Comparison of ENCODE assay signal across 1 cellular context in the genomic region with DNA sequence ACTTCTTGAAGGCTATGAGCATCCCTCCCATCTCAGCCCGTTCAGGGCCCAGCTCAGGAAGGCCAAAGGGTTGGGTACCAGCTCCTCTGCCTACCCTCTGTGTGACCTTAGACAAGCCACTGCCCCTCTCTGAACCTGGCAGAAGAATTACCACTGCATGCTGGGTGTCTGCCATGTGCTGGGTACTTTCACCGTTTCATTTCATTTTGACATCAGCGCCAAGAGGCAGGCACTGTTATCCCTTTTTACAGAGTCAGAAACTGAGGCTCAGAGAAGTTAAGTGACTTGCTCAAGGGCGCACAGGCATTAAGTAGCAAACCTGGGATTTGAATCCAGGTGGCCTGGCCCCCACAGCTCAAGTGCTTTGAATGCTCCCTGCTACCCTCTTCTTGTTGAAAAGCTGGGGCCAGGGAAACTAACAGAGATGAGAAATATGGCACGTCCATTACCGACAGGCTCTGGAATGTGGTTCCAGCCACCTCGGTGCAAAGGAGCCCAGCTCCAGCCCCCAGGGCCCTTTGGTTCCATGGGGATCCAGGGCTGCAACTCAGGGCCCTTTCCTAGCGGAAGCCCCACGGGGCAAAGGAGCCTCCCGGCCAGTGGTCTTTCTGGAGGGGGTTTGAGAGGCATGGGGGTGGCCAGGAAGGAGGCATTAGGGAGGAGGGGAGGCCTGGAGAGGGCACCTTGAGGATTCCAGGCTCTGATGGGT.
TF ChIP-seq lines count a peak whose summit lies in the region.

No MANE protein-coding gene starts in this region.

TF ChIP-seq in H1, 55 proteins besides CTCF, POLR2A, EP300 and RAD21:
- TF ChIP-seq TAF7 (optimal IDR thresholded peaks at IDR 0.05; ENCODE audit: borderline replicate concordance, low read depth, low read length): no peak
- no peak for TF ChIP-seq POU5F1 (IDR thresholded peaks at IDR 0.05; ENCODE audit: low read depth, low read length)
- no peak for TF ChIP-seq JUN (IDR thresholded peaks at IDR 0.05; ENCODE audit: low read depth, low read length)
- peak; percentile 46; the same call in 1 of the 2 replicates for TF ChIP-seq KDM1A (IDR thresholded peaks at IDR 0.05; ENCODE audit: borderline replicate concordance, low read length)
- no peak for TF ChIP-seq ZNF274 (IDR thresholded peaks at IDR 0.05; ENCODE audit: borderline replicate concordance, extremely low read depth, low read length)
